ENCODE assay signal across 14 cellular contexts in the genomic region with DNA sequence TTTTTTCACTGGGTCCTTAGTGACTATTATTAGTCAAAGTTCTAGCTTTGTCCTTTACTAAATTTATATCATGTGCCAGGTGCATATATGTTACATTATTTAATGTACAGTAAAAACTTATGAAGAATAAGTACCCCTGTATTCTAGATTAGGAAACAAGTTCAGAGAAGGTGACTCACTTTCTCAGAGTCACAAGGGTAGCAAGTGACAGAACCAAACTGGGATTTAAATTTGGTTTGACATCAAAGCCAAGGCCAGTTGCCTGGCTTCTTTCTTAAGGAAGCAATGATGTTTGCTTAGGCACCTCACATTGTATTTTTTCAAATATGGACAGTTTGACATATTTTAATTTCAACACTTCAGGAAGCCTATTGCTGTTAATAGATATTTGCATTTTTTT. TPM values are rescaled to one million over a fixed set of nuclear protein-coding genes. Genes with fewer than 3 reads are reported as not detected.
A peak's percentile ranks its signal among the peaks of the same experiment; 100 is the strongest.
DNase-seq lines count a peak whose midpoint lies in the region; ATAC-seq and TF ChIP-seq lines count a peak whose summit lies in the region.
"Had no signal": no experiment of that assay in that cellular context is flagged by ENCODE, and none has a peak within 500 bp of the region (broad histone marks: within the 10 kb centered on the region; RNA-seq: fewer than 3 reads in every experiment).

No MANE protein-coding gene starts in this region.

- peaks cover 44% of the 10 kb centered on the region for H3K4me1 Mint-ChIP-seq in activated T-cell treated with anti-CD3 and anti-CD28 coated beads, Interleukin-2, amount 50 U/mL, for 72 hours (ENCODE audit: low read depth)
- H3K4me1 Mint-ChIP-seq in effector memory CD8-positive, alpha-beta T cell (ENCODE audit: low read depth in 2 of 2): peaks cover 18 to 35% of the 10 kb centered on the region in 2 donors

- no peak overlapping the region for H3K27ac ChIP-seq in OCI-LY7 (ENCODE audit: low read depth, low read length, poor library complexity, severe bottlenecking)

- H3K4me3 Mint-ChIP-seq in activated T-cell treated with anti-CD3 and anti-CD28 coated beads, Interleukin-2, amount 50 U/mL, for 72 hours: peak overlapping the region; percentile 94 to 99
- peak overlapping the region; percentile 25 to 92 for H3K4me3 Mint-ChIP-seq in effector memory CD8-positive, alpha-beta T cell

- no peaks in the 10 kb centered on the region for H3K27me3 ChIP-seq in skeletal muscle satellite cell (ENCODE audit: control insufficient read depth, insufficient read depth, low read length)

- no peak for DNase-seq in activated T-cell treated with anti-CD3 and anti-CD28 coated beads, Interleukin-2, amount 50 U/mL, for 72 hours
- DNase-seq in activated T-cell treated with anti-CD3 and anti-CD28 coated beads, Interleukin-2, amount 50 U/mL, for 48 hours: no peak
- no peak for DNase-seq in OCI-LY7 (ENCODE audit: low spot score)
- DNase-seq in effector memory CD8-positive, alpha-beta T cell: no peak
- no peak for DNase-seq in GM20000 (ENCODE audit: low spot score)
- DNase-seq: activated effector memory CD4-positive, alpha-beta T cell treated with Interleukin-2 at 50 U/mL for 16 hours; H9; head of caudate nucleus; NCI-H1105 treated with DMSO at 0.1 percent for 48 hours; T1000 had no signal

- no peak overlapping the region for H2AFZ ChIP-seq in OCI-LY7 (ENCODE audit: low read length)

- H3K27ac Mint-ChIP-seq in activated T-cell treated with anti-CD3 and anti-CD28 coated beads, Interleukin-2, amount 50 U/mL, for 72 hours: peak overlapping the region; percentile 91
- H3K27ac Mint-ChIP-seq in effector memory CD8-positive, alpha-beta T cell: peak overlapping the region; percentile 26 to 99

- H3K9me3 Mint-ChIP-seq in activated T-cell treated with anti-CD3 and anti-CD28 coated beads, Interleukin-2, amount 50 U/mL, for 72 hours: no peaks in the 10 kb centered on the region
- H3K9me3 Mint-ChIP-seq in effector memory CD8-positive, alpha-beta T cell: no peaks in the 10 kb centered on the region
- H3K9me3 Mint-ChIP-seq: H9 had no signal

- H3K36me3 ChIP-seq in OCI-LY7 (ENCODE audit: insufficient read depth, low read length) (peaks cover 63% of the 10 kb centered on the region), skeletal muscle satellite cell (ENCODE audit: insufficient read depth, low read length) (peaks cover 11% of the 10 kb centered on the region)

- CTCF ChIA-PET in OCI-LY7 (lab: Charles Lee; ENCODE audit: unreplicated experiment): no interaction called here

- H3K9me3 ChIP-seq in OCI-LY7 (ENCODE audit: low read length) (no peaks in the 10 kb centered on the region), skeletal muscle satellite cell (replicated peaks; ENCODE audit: low read length) (no peaks in the 10 kb centered on the region)

- H3K9ac ChIP-seq in skeletal muscle satellite cell (ENCODE audit: low read depth, low read length): no peak overlapping the region

- peaks cover 21% of the 10 kb centered on the region for H3K4me1 ChIP-seq in OCI-LY7 (ENCODE audit: insufficient read depth, low read length, poor library complexity, severe bottlenecking)
- H3K4me1 ChIP-seq in skeletal muscle satellite cell (ENCODE audit: control insufficient read depth, insufficient read depth, low read length): peaks cover 17% of the 10 kb centered on the region

- no peak for TF ChIP-seq CTCF in OCI-LY7 (conservative IDR thresholded peaks at IDR 0.05; ENCODE audit: low read length)
- no peak for TF ChIP-seq CTCF in GM20000 (IDR thresholded peaks at IDR 0.05; ENCODE audit: extremely low read depth, missing control alignments)

- no peak for ATAC-seq in activated T-cell treated with anti-CD3 and anti-CD28 coated beads, Interleukin-2, amount 50 U/mL, for 72 hours (replicated peaks in 1 of 2)
- ATAC-seq in effector memory CD8-positive, alpha-beta T cell (replicated peaks): no peak
- ATAC-seq in HG03196 (IDR thresholded peaks at IDR 0.05; ENCODE audit: unreplicated experiment) (no peak), GM19328 (IDR thresholded peaks at IDR 0.05; ENCODE audit: unreplicated experiment) (no peak)

- H4K20me1 ChIP-seq in OCI-LY7 (ENCODE audit: insufficient read depth, low read length): peaks cover 33% of the 10 kb centered on the region; the same call in 1 of the 2 replicates

- H3K4me2 ChIP-seq in OCI-LY7 (ENCODE audit: low read length) (peak overlapping the region; percentile 98), skeletal muscle satellite cell (ENCODE audit: low read length) (peak overlapping the region; percentile 83)

- H3K27me3 Mint-ChIP-seq in activated T-cell treated with anti-CD3 and anti-CD28 coated beads, Interleukin-2, amount 50 U/mL, for 72 hours (ENCODE audit: low read depth): no peaks in the 10 kb centered on the region
- no peaks in the 10 kb centered on the region for H3K27me3 Mint-ChIP-seq in effector memory CD8-positive, alpha-beta T cell

- intact Hi-C loops in OCI-LY7 (cut with micrococcal nuclease; ENCODE audit: unreplicated experiment): loop anchor here (10.0 kb wide), 2 partner anchors 128 to 1322 kb away; partner anchors contain the start of gene CAPZA2

- POLR2A ChIA-PET in OCI-LY7 (lab: Charles Lee): no interaction called here

- peaks cover 12 to 28% of the 10 kb centered on the region in 2 donors for H3K36me3 Mint-ChIP-seq in activated T-cell treated with anti-CD3 and anti-CD28 coated beads, Interleukin-2, amount 50 U/mL, for 72 hours (ENCODE audit: insufficient read depth in 2 of 2)
- peaks cover 66% of the 10 kb centered on the region for H3K36me3 Mint-ChIP-seq in effector memory CD8-positive, alpha-beta T cell (ENCODE audit: insufficient read depth)

- H3K79me2 ChIP-seq in OCI-LY7 (ENCODE audit: insufficient read depth, low read depth, low read length): peaks cover 69% of the 10 kb centered on the region

- no TSS peak for BruUV-seq in OCI-LY7 (replicated peaks; lab: Mats Ljungman, UMichigan)

- H3K4me3 ChIP-seq in OCI-LY7 (ENCODE audit: low read depth, low read length, poor library complexity, severe bottlenecking): peak overlapping the region; percentile 98
- H3K4me3 ChIP-seq in skeletal muscle satellite cell (ENCODE audit: low read length): no peak overlapping the region

- no peaks in the 10 kb centered on the region for H3K9me2 ChIP-seq in OCI-LY7 (ENCODE audit: insufficient read depth, low read length)

RNA-seq across cellular contexts. Expression of gene LSM8, which starts 2.5 kb away (rescaled TPM):
- 10 to 100 TPM; 51.3 to 53.4 TPM for total RNA-seq in activated T-cell treated with anti-CD3 and anti-CD28 coated beads, Interleukin-2, amount 50 U/mL, for 72 hours
- total RNA-seq in OCI-LY7 (2014; rRNA removed; shearing (Covaris generic)): 105 and 159 TPM in 2 replicates
- 80.7 and 92.6 TPM in 2 replicates for total RNA-seq in OCI-LY7 (2022)
- total RNA-seq in skeletal muscle satellite cell (2012; rRNA removed): 23.4 and 30.4 TPM in 2 replicates

RNA-seq across cellular contexts. Expression of gene ANKRD7, which starts 38.0 kb away (rescaled TPM):
- total RNA-seq in activated T-cell treated with anti-CD3 and anti-CD28 coated beads, Interleukin-2, amount 50 U/mL, for 72 hours: 1 to 10 TPM in 1 of 2 donors, under 1 TPM in 1; 0.74 to 1.8 TPM
- 0.38 and 0.77 TPM in 2 replicates for total RNA-seq in OCI-LY7 (2014; rRNA removed; shearing (Covaris generic))
- 1.4 and 2.3 TPM in 2 replicates for total RNA-seq in OCI-LY7 (2022)
- 0.76 and 1.5 TPM in 2 replicates for total RNA-seq in skeletal muscle satellite cell (2012; rRNA removed)
- total RNA-seq: H9, mesenteric fat pad had no signal
